2 cellular contexts compared by ENCODE assay signal in the genomic region with DNA sequence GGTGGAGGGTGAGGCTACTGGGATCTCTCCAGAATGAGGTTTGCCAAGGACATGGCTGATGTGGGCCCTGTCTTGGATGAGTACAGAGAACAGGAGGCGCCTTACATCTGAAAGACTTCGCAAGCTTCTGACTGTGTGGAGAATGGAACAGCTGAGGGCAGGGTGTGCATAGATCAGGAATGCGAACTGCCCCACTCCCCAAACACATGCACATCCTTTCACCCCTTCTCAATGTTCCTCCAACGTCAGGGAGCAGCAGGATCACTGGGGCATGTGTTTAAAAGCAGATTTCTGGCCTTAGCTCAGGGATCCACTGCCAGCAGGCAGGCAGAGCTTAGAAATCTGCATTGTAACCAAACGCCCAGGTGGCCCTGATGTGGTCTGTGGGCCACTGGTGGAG.
TF ChIP-seq lines count a peak whose summit lies in the region.

No MANE protein-coding gene starts in this region.

TF ChIP-seq in A549, 52 proteins besides CTCF, POLR2A, EP300 and RAD21 (continued from another document):
- TF ChIP-seq, protein P1, sequence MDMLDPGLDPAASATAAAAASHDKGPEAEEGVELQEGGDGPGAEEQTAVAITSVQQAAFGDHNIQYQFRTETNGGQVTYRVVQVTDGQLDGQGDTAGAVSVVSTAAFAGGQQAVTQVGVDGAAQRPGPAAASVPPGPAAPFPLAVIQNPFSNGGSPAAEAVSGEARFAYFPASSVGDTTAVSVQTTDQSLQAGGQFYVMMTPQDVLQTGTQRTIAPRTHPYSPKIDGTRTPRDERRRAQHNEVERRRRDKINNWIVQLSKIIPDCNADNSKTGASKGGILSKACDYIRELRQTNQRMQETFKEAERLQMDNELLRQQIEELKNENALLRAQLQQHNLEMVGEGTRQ (IDR thresholded peaks at IDR 0.05), result no peak
- TF ChIP-seq TP53 (CRISPR knock-in tag; IDR thresholded peaks at IDR 0.05), result no peak
- TF ChIP-seq, protein P2, sequence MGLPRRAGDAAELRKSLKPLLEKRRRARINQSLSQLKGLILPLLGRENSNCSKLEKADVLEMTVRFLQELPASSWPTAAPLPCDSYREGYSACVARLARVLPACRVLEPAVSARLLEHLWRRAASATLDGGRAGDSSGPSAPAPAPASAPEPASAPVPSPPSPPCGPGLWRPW (IDR thresholded peaks at IDR 0.05), result no peak
- TF ChIP-seq PHF8 (IDR thresholded peaks at IDR 0.05; ENCODE audit: borderline replicate concordance, low read depth), result no peak
- TF ChIP-seq, protein P3, sequence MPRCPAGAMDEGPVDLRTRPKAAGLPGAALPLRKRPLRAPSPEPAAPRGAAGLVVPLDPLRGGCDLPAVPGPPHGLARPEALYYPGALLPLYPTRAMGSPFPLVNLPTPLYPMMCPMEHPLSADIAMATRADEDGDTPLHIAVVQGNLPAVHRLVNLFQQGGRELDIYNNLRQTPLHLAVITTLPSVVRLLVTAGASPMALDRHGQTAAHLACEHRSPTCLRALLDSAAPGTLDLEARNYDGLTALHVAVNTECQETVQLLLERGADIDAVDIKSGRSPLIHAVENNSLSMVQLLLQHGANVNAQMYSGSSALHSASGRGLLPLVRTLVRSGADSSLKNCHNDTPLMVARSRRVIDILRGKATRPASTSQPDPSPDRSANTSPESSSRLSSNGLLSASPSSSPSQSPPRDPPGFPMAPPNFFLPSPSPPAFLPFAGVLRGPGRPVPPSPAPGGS (IDR thresholded peaks at IDR 0.05), result no peak
- TF ChIP-seq POLR2AphosphoS2 (conservative IDR thresholded peaks at IDR 0.05; ENCODE audit: low read length), result no peak
- no peak for TF ChIP-seq HOXA7 (CRISPR knock-in tag; IDR thresholded peaks at IDR 0.05)
- no peak for TF ChIP-seq JUN (IDR thresholded peaks at IDR 0.05)
- TF ChIP-seq, protein P4, sequence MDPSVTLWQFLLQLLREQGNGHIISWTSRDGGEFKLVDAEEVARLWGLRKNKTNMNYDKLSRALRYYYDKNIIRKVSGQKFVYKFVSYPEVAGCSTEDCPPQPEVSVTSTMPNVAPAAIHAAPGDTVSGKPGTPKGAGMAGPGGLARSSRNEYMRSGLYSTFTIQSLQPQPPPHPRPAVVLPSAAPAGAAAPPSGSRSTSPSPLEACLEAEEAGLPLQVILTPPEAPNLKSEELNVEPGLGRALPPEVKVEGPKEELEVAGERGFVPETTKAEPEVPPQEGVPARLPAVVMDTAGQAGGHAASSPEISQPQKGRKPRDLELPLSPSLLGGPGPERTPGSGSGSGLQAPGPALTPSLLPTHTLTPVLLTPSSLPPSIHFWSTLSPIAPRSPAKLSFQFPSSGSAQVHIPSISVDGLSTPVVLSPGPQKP (IDR thresholded peaks at IDR 0.05; ENCODE audit: low read depth, low read length), result no peak
- TF ChIP-seq RARB (CRISPR knock-in tag; IDR thresholded peaks at IDR 0.05), result no peak
- no peak for TF ChIP-seq TFCP2L1 (CRISPR knock-in tag; IDR thresholded peaks at IDR 0.05)
- TF ChIP-seq FOSB (CRISPR knock-in tag; IDR thresholded peaks at IDR 0.05), result no peak
- TF ChIP-seq RCOR1 (IDR thresholded peaks at IDR 0.05; ENCODE audit: low read depth, low read length), result no peak
- TF ChIP-seq, protein P5, sequence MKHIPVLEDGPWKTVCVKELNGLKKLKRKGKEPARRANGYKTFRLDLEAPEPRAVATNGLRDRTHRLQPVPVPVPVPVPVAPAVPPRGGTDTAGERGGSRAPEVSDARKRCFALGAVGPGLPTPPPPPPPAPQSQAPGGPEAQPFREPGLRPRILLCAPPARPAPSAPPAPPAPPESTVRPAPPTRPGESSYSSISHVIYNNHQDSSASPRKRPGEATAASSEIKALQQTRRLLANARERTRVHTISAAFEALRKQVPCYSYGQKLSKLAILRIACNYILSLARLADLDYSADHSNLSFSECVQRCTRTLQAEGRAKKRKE (CRISPR knock-in tag; IDR thresholded peaks at IDR 0.05; ENCODE audit: low read depth), result no peak
- no peak for TF ChIP-seq HOXB5 (CRISPR knock-in tag; IDR thresholded peaks at IDR 0.05)
- no peak for TF ChIP-seq ZNF302 (CRISPR knock-in tag; IDR thresholded peaks at IDR 0.05)

TF ChIP-seq in GM12891, 5 proteins besides CTCF, POLR2A, EP300 and RAD21 (continued from another document):
- TF ChIP-seq POU2F2 (IDR thresholded peaks at IDR 0.05; ENCODE audit: low read depth, low read length) (no peak), TAF1 (IDR thresholded peaks at IDR 0.05; ENCODE audit: low read depth, low read length) (no peak), PAX5 (IDR thresholded peaks at IDR 0.05; ENCODE audit: insufficient read depth, low read length, severe bottlenecking) (no peak)
